In the genomic region with DNA sequence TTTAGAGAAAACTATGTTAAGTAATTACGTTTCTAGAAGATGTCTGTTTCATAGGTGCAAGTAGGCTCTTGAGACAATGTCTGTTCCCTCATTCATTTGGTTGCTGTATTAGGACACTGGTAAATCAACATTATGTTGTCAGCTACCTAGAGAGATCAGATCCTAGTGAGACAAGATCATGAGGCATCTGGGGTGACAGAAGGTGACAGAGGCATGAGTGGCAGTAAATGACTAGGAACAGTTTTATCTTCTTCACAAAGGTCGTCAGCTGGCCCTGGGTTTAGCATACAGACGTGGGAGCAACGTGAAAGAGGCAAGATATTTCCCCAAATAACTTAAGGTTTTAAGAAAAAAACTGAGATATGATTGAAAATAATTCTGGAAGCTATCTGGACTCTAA, we compare ENCODE assay signal across 28 cellular contexts.
"Had no signal": no experiment of that assay in that cellular context is flagged by ENCODE, and none has a peak within 500 bp of the region (broad histone marks: within the 10 kb centered on the region; RNA-seq: fewer than 3 reads in every experiment).

No MANE protein-coding gene starts in this region.

- H3K4me3 ChIP-seq: left lung, lower lobe of right lung, pancreas, prostate gland, skin epidermis, stomach, testis, thyroid gland, transverse colon, upper lobe of left lung, vagina had no signal

- H3K27ac ChIP-seq: left lung, lower lobe of right lung, pancreas, prostate gland, skin epidermis, stomach, testis, thyroid gland, transverse colon, upper lobe of left lung, vagina had no signal

- DNase-seq: immature natural killer cell; kidney; left colon; left lung; lower lobe of right lung; mammary epithelial cell; mesenchymal stem cell; naive thymus-derived CD8-positive, alpha-beta T cell; nucleus accumbens; pancreas; posterior cingulate gyrus; retina; right cardiac atrium; stimulated activated CD4-positive, alpha-beta T cell treated with anti-CD3 and anti-CD28 coated beads, Interleukin-12 subunit alpha, Interleukin-12 subunit beta, amount 100 ng/mL, for 4 hours; stimulated activated CD4-positive, alpha-beta T cell treated with anti-CD3 and anti-CD28 coated beads, Interleukin-15, amount 100 ng/mL, for 24 hours; stimulated activated CD4-positive, alpha-beta T cell treated with anti-CD3 and anti-CD28 coated beads, Interleukin-2, amount 100 ng/mL, for 24 hours; stimulated activated CD4-positive, alpha-beta T cell treated with anti-CD3 and anti-CD28 coated beads, Interleukin-4, amount 100 ng/mL, for 1 hour; stimulated activated naive B cell treated with anti-CD40 and anti-IgM and Interleukin-4, amounts not matched to agents 10 μg/mL and 1 μg/mL and 100 μg/mL, for 72 hours; stimulated activated naive CD8-positive, alpha-beta T cell treated with anti-CD3 and anti-CD28 coated beads, Interleukin-15, Interleukin-2, amounts not matched to agents 100 U/mL and 50 U/mL, for 24 hours; stomach; testis; thyroid gland; transverse colon; upper lobe of left lung had no signal

- ATAC-seq: left colon; left lung; lower lobe of right lung; naive thymus-derived CD8-positive, alpha-beta T cell; pancreas; right cardiac atrium; sciatic nerve; stimulated activated naive B cell treated with anti-CD40 and anti-IgM and Interleukin-4, amounts not matched to agents 10 μg/mL and 1 μg/mL and 100 μg/mL, for 72 hours; stimulated activated naive CD8-positive, alpha-beta T cell treated with anti-CD3 and anti-CD28 coated beads, Interleukin-15, Interleukin-2, amounts not matched to agents 100 U/mL and 50 U/mL, for 24 hours had no signal

- H3K27me3 ChIP-seq: left lung, pancreas, stomach, testis, thyroid gland, transverse colon, upper lobe of left lung, vagina had no signal

- H3K36me3 ChIP-seq: left lung, lower lobe of right lung, pancreas, prostate gland, stomach, thyroid gland, transverse colon, upper lobe of left lung, vagina had no signal

- H3K9me3 ChIP-seq: lower lobe of right lung, pancreas, prostate gland, testis, thyroid gland, transverse colon, vagina had no signal
